ENCODE assay signal across 8 cellular contexts in the genomic region with DNA sequence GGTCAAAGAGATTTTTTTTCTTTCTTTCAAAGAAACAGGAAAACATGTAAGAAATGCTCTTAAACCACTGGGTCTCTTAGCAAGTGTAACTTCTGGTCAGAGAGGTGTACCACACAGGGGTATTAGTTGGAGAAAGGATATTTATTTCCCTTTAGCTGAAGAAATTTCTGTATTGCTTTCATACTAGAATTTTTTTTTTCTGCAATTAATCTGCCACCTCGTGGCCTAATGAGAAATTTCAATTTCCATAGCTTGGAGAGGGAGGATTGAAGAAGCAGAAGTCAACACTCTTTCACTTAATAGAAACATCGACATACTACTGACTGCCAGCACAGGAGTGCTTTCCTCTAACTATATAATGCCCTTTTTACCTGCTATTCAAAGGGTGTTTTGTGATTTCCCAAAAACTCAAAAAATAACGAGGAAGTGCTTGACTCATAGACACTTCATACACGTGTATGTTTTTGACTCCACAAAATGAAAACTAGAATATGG.
A peak's percentile ranks its signal among the peaks of the same experiment; 100 is the strongest.
DNase-seq lines count a peak whose midpoint lies in the region; ATAC-seq and TF ChIP-seq lines count a peak whose summit lies in the region.

No MANE protein-coding gene starts in this region.

- no peak for DNase-seq in activated CD4-positive, alpha-beta T cell treated with anti-CD3 and anti-CD28 coated beads for 36 hours
- DNase-seq in activated CD4-positive, alpha-beta T cell treated with anti-CD3 and anti-CD28 coated beads, Interleukin-2, amount 50 U/mL, for 4 hours, result no peak
- DNase-seq in SW480 (ENCODE audit: low spot score), result peak; percentile 63
- DNase-seq in foreskin fibroblast, result peak in 1 of 2 donors; percentile 67
- peak; percentile 67 for DNase-seq in pons (ENCODE audit: low spot score)
- no peak for DNase-seq in activated effector memory CD4-positive, alpha-beta T cell treated with anti-CD3 and anti-CD28 coated beads, Interleukin-2, amount 50 U/mL, for 16 hours

- intact Hi-C loops in activated CD4-positive, alpha-beta T cell treated with anti-CD3 and anti-CD28 coated beads for 36 hours (cut with DNase I, micrococcal nuclease), result loop anchor here (1.0 to 2.0 kb wide), 8 partner anchors 38 to 286 kb away; partner anchors contain the start of gene NAMPT (in 1 of the 2)

- POLR2A ChIA-PET in activated CD4-positive, alpha-beta T cell treated with anti-CD3 and anti-CD28 coated beads for 36 hours (lab: Charles Lee), result interaction anchor here (0.8 to 1.5 kb wide), 7 partner anchors 37 to 585 kb away, joined by 3 to 18 read pairs (median 6); partner anchors contain the start of gene NAMPT

- no peak overlapping the region for H3K4me2 ChIP-seq in Loucy (ENCODE audit: low read depth, low read length, poor library complexity, severe bottlenecking)

- peaks cover 10% of the 10 kb centered on the region for H3K36me3 Mint-ChIP-seq in activated CD4-positive, alpha-beta T cell treated with anti-CD3 and anti-CD28 coated beads for 36 hours (ENCODE audit: low read depth)

- peak overlapping the region; percentile 8 for H3K4me3 Mint-ChIP-seq in activated CD4-positive, alpha-beta T cell treated with anti-CD3 and anti-CD28 coated beads for 36 hours

- no peaks in the 10 kb centered on the region for H3K9me3 ChIP-seq in Loucy (ENCODE audit: insufficient read depth, low read depth, low read length)

- peak overlapping the region; percentile 68; the same call in 1 of the 2 replicates for H2AFZ ChIP-seq in Loucy (ENCODE audit: low read length)

- no peaks in the 10 kb centered on the region for H3K27me3 ChIP-seq in Loucy (ENCODE audit: insufficient read depth, low read length, poor library complexity, severe bottlenecking)

- no peaks in the 10 kb centered on the region for H3K79me2 ChIP-seq in Loucy (ENCODE audit: insufficient read depth, low read length)

- H3K4me3 ChIP-seq in Loucy (ENCODE audit: low read length, poor library complexity, severe bottlenecking) (no peak overlapping the region), foreskin fibroblast (ENCODE audit: low read depth in 1 of 2, low read length in 2 of 2) (no peak overlapping the region)

- H3K27me3 Mint-ChIP-seq in activated CD4-positive, alpha-beta T cell treated with anti-CD3 and anti-CD28 coated beads for 36 hours, result no peaks in the 10 kb centered on the region

- H3K36me3 ChIP-seq in Loucy (ENCODE audit: insufficient read depth, low read length), result no peaks in the 10 kb centered on the region

- H3K27ac Mint-ChIP-seq in activated CD4-positive, alpha-beta T cell treated with anti-CD3 and anti-CD28 coated beads for 36 hours, result peak overlapping the region; percentile 75

- CTCF ChIA-PET in activated CD4-positive, alpha-beta T cell treated with anti-CD3 and anti-CD28 coated beads for 36 hours (lab: Charles Lee), result interaction anchor here (0.6 to 5.2 kb wide), 30 partner anchors 14 to 286 kb away, joined by 3 to 72 read pairs (median 5); partner anchors contain the start of gene NAMPT

- no peaks in the 10 kb centered on the region for H3F3A ChIP-seq in Loucy (ENCODE audit: low read depth)

- peaks cover 14% of the 10 kb centered on the region for H3K9me3 Mint-ChIP-seq in activated CD4-positive, alpha-beta T cell treated with anti-CD3 and anti-CD28 coated beads for 36 hours (ENCODE audit: low read depth)

- H3K4me1 Mint-ChIP-seq in activated CD4-positive, alpha-beta T cell treated with anti-CD3 and anti-CD28 coated beads for 36 hours, result peaks cover 36% of the 10 kb centered on the region

- TF ChIP-seq CTCF in Loucy (conservative IDR thresholded peaks at IDR 0.05; ENCODE audit: low read length), result peak; percentile 70
- peak; percentile 41 for TF ChIP-seq CTCF in foreskin fibroblast (IDR thresholded peaks at IDR 0.05; ENCODE audit: low read depth, low read length)

- ATAC-seq in activated CD4-positive, alpha-beta T cell treated with anti-CD3 and anti-CD28 coated beads for 36 hours, result peak; percentile 69
- no peak for ATAC-seq in GM18867 (IDR thresholded peaks at IDR 0.05; ENCODE audit: unreplicated experiment)

- H3K4me1 ChIP-seq in Loucy (ENCODE audit: insufficient read depth, low read length, poor library complexity, severe bottlenecking), result no peaks in the 10 kb centered on the region

- no peak overlapping the region for H3K9ac ChIP-seq in Loucy (ENCODE audit: low read depth, low read length, poor library complexity, severe bottlenecking)

- no peaks in the 10 kb centered on the region for H3K9me2 ChIP-seq in Loucy (replicated peaks; ENCODE audit: low read depth, low read length)

- no peaks in the 10 kb centered on the region for H4K20me1 ChIP-seq in Loucy (ENCODE audit: insufficient read depth, low read length, poor library complexity, severe bottlenecking)

Comparison
In these comparisons a context has a peak if more than half of its experiments do, and no peak if none do; other contexts are left out.
1. DNase-seq: peak in SW480 (single experiment) and pons (single experiment); none in activated CD4-positive, alpha-beta T cell treated with anti-CD3 and anti-CD28 coated beads for 36 hours (single experiment), activated CD4-positive, alpha-beta T cell treated with anti-CD3 and anti-CD28 coated beads, Interleukin-2, amount 50 U/mL, for 4 hours (0 of 2) and activated effector memory CD4-positive, alpha-beta T cell treated with anti-CD3 and anti-CD28 coated beads, Interleukin-2, amount 50 U/mL, for 16 hours (single experiment).